In genomic region chr3:72093270-72093669, GRCh38 we compare ENCODE assay signal across 37 cellular contexts.
A peak's percentile ranks its signal among the peaks of the same experiment; 100 is the strongest.
DNase-seq lines count a peak whose midpoint lies in the region; ATAC-seq, FAIRE-seq and TF ChIP-seq lines count a peak whose summit lies in the region.
"Had no signal": no experiment of that assay in that cellular context is flagged by ENCODE, and none has a peak within 500 bp of the region (broad histone marks: within the 10 kb centered on the region; RNA-seq: fewer than 3 reads in every experiment).

No MANE protein-coding gene starts in this region.

- WGBS in K562 (ENCODE audit: insufficient coverage, low coverage, missing lambda C conversion rate): 41% methylated on average over 5 of the region's 5 CpGs

- TF ChIP-seq POLR2A in GM12891 (IDR thresholded peaks at IDR 0.05; ENCODE audit: low read depth, low read length) (no peak), K562 (conservative IDR thresholded peaks at IDR 0.05) (no peak), breast epithelium (IDR thresholded peaks at IDR 0.05) (no peak)

- no TSS peak for BruUV-seq in K562 (replicated peaks; lab: Mats Ljungman, UMichigan)

- no peak for TF ChIP-seq RAD21 in K562 (CRISPR knock-in tag; conservative IDR thresholded peaks at IDR 0.05 in 1 of 2, IDR thresholded peaks at IDR 0.05 in 1 of 2)

- H3K27ac ChIP-seq in K562 (ENCODE audit: extremely low read depth, low read depth, low read length) (no peak overlapping the region), coronary artery (no peak overlapping the region), breast epithelium (no peak overlapping the region)
- H3K27ac ChIP-seq: body of pancreas, psoas muscle, stomach, uterus had no signal

- 0 out of 2 replicates have a peak, but pooled peaks cover 9% of the 10 kb centered on the region for H3K4me1 Mint-ChIP-seq in WTC11
- H3K4me1 Mint-ChIP-seq: CD4-positive, alpha-beta memory T cell had no signal

- in situ Hi-C loops in K562 (cut with MboI): loop anchor here (10.0 kb wide), 1 partner anchor 218 kb away; no protein-coding TSS in a partner anchor

- H3K27ac Mint-ChIP-seq in WTC11: no peak overlapping the region
- H3K27ac Mint-ChIP-seq: activated CD8-positive, alpha-beta memory T cell treated with anti-CD3 and anti-CD28 coated beads, Interleukin-2, amount 10 ng/mL, durations not matched to agents 7 days and 5 days; natural killer cell treated with Interleukin-12 subunit alpha and Interleukin-12 subunit beta and Interleukin-15 and Interleukin-18, amount 100 ng/mL, for 72 hours had no signal

- no peak overlapping the region for H3K9ac ChIP-seq in K562 (ENCODE audit: insufficient read depth in 1 of 2, low read depth in 2 of 2, low read length in 2 of 2)

- H3K27me3 ChIP-seq in K562 (ENCODE audit: control insufficient read depth in 2 of 2, insufficient read depth in 2 of 2, low read length in 2 of 2): no peaks in the 10 kb centered on the region
- no peaks in the 10 kb centered on the region for H3K27me3 ChIP-seq in breast epithelium
- H3K27me3 ChIP-seq: body of pancreas, stomach, uterus had no signal

- H3K9me3 Mint-ChIP-seq in WTC11: no peaks in the 10 kb centered on the region
- H3K9me3 Mint-ChIP-seq: CD4-positive, alpha-beta memory T cell; natural killer cell treated with Interleukin-12 subunit alpha and Interleukin-12 subunit beta and Interleukin-15 and Interleukin-18, amount 100 ng/mL, for 72 hours had no signal

- no peak overlapping the region for H3K4me3 ChIP-seq in K562
- H3K4me3 ChIP-seq in coronary artery: no peak overlapping the region
- H3K4me3 ChIP-seq in breast epithelium: no peak overlapping the region
- H3K4me3 ChIP-seq: body of pancreas, lung, mucosa of descending colon, psoas muscle, stomach, uterus had no signal

- TF ChIP-seq EP300 in K562 (IDR thresholded peaks at IDR 0.05; ENCODE audit: low read length): no peak

- H3K9me1 ChIP-seq in K562 (ENCODE audit: control insufficient read depth, insufficient read depth, low read length): no peaks in the 10 kb centered on the region

- FAIRE-seq in GM12891 (lab: Jason Lieb, UNC): peak; percentile 93
- no peak for FAIRE-seq in K562 (lab: Jason Lieb, UNC)
- FAIRE-seq: D721Med, endothelial cell of umbilical vein, GM18507, H1, HTR-8/SVneo had no signal

- peaks cover 4 to 16% of the 10 kb centered on the region in 2 experiments; a peak in 4 of 5 replicates for H3K4me1 ChIP-seq in K562 (replicated peaks in 1 of 2; ENCODE audit: control insufficient read depth in 2 of 2, insufficient read depth in 2 of 2, low read length in 2 of 2)
- no peaks in the 10 kb centered on the region for H3K4me1 ChIP-seq in breast epithelium
- H3K4me1 ChIP-seq: body of pancreas, psoas muscle, stomach, uterus had no signal

- peaks cover 2% of the 10 kb centered on the region for H3K27me3 Mint-ChIP-seq in WTC11 (ENCODE audit: low read depth)
- H3K27me3 Mint-ChIP-seq: CD4-positive, alpha-beta memory T cell had no signal

- H3K36me3 ChIP-seq in K562 (ENCODE audit: control insufficient read depth, insufficient read depth, low read length) (no peaks in the 10 kb centered on the region), breast epithelium (no peaks in the 10 kb centered on the region)
- H3K36me3 ChIP-seq: stomach, uterus had no signal

- TF ChIP-seq CTCF in K562 (IDR thresholded peaks at IDR 0.05 in 2 of 3, conservative IDR thresholded peaks at IDR 0.05 in 1 of 3; ENCODE audit: insufficient read depth in 2 of 3, low read depth in 1 of 3, low read length in 3 of 3) (no peak), WTC11 (IDR thresholded peaks at IDR 0.05) (no peak), coronary artery (IDR thresholded peaks at IDR 0.05) (no peak), breast epithelium (IDR thresholded peaks at IDR 0.05) (no peak)

- no peaks in the 10 kb centered on the region for H3K79me2 ChIP-seq in K562 (ENCODE audit: control insufficient read depth, insufficient read depth, low read length)

- intact Hi-C loops in K562 (cut with micrococcal nuclease): loop anchor here (5.0 kb wide), 1 partner anchor 216 kb away; no protein-coding TSS in a partner anchor
- intact Hi-C loops in breast epithelium (cut with DNase I; ENCODE audit: low total_unique reads): loop anchor here (5.0 kb wide), 1 partner anchor 604 kb away; no protein-coding TSS in a partner anchor

- POLR2A ChIA-PET in K562 (lab: Yijun Ruan, JAX): interaction anchor here (1.4 kb wide), 1 partner anchor 12 kb away, joined by 3 read pairs; no protein-coding TSS in a partner anchor
- POLR2A ChIA-PET in WTC11 (lab: Charles Lee): no interaction called here

- ATAC-seq in GM19455 (IDR thresholded peaks at IDR 0.05; ENCODE audit: unreplicated experiment) (peak; percentile 67), HG03095 (IDR thresholded peaks at IDR 0.05; ENCODE audit: unreplicated experiment) (peak; percentile 42), K562 (no peak), WTC11 (no peak)
- ATAC-seq: activated CD4-positive, CD25-positive, alpha-beta regulatory T cell treated with anti-CD3 and anti-CD28 coated beads, Interleukin-2, amount 50 U/mL, for 24 hours; activated CD8-positive, alpha-beta memory T cell treated with anti-CD3 and anti-CD28 coated beads, Interleukin-2, amount 10 ng/mL, durations not matched to agents 7 days and 5 days; body of pancreas; mucosa of descending colon; natural killer cell treated with Interleukin-12 subunit alpha and Interleukin-12 subunit beta and Interleukin-15 and Interleukin-18, amount 100 ng/mL, for 72 hours; psoas muscle; sciatic nerve; SK-N-SH treated with all-trans-retinoic acid at 6 μM for 48 hours had no signal

- CTCF ChIA-PET in K562 (lab: Yijun Ruan, JAX; ENCODE audit: low intra/inter-chr PET ratio) (interaction anchor here (0.7 kb wide), 1 partner anchor 97 kb away, joined by 3 read pairs; no protein-coding TSS in a partner anchor), WTC11 (lab: Charles Lee) (interaction anchor here (0.9 to 1.5 kb wide), 4 partner anchors 10 to 163 kb away, joined by 3 to 4 read pairs (median 4); no protein-coding TSS in a partner anchor)

- peak overlapping the region; percentile 19; the same call in 1 of the 2 replicates for H2AFZ ChIP-seq in K562 (ENCODE audit: low read depth, low read length)

- no peak overlapping the region for H3K4me2 ChIP-seq in K562 (ENCODE audit: insufficient read depth, low read length)

- DNase-seq in GM12891 (ENCODE audit: insufficient read length, low spot score): no peak
- no peak for DNase-seq in K562 (ENCODE audit: extremely low read depth in 1 of 4, low spot score in 3 of 4)
- DNase-seq in WTC11 (ENCODE audit: low spot score): no peak
- DNase-seq in HK-2 (ENCODE audit: unreplicated experiment): no peak
- no peak for DNase-seq in coronary artery (ENCODE audit: low spot score)
- no peak for DNase-seq in breast epithelium (ENCODE audit: low spot score in 2 of 2)
- DNase-seq: activated CD4-positive, alpha-beta T cell treated with anti-CD3 and anti-CD28 coated beads, Interleukin-2, amount 50 U/mL, for 4 hours; activated CD8-positive, alpha-beta memory T cell treated with anti-CD3 and anti-CD28 coated beads, Interleukin-2, amount 10 ng/mL, durations not matched to agents 7 days and 5 days; activated T-cell treated with anti-CD3 and anti-CD28 coated beads, Interleukin-2, amount 50 U/mL, for 48 hours; body of pancreas; CD4-positive, alpha-beta memory T cell; cerebellar nuclear complex; DND-41; hippocampal formation; mucosa of descending colon; NCI-H1105 treated with DMSO at 0.1 percent for 48 hours; NCI-H1930; NCI-H526; psoas muscle; Right ventricle myocardium superior; stimulated activated CD4-positive, alpha-beta T cell treated with anti-CD3 and anti-CD28 coated beads, Interleukin-12 subunit alpha, Interleukin-12 subunit beta, amount 100 ng/mL, for 4 hours; stimulated activated CD4-positive, alpha-beta T cell treated with anti-CD3 and anti-CD28 coated beads, Interleukin-2, amount 100 ng/mL, for 48 hours; stomach; T-helper 2 cell; uterus had no signal

- H3K9me3 ChIP-seq in K562 (replicated peaks; ENCODE audit: control insufficient read depth, insufficient read depth, low read depth, low read length) (no peaks in the 10 kb centered on the region), breast epithelium (no peaks in the 10 kb centered on the region)
- H3K9me3 ChIP-seq: body of pancreas, mucosa of descending colon, psoas muscle, stomach, uterus had no signal

- H4K20me1 ChIP-seq in K562 (replicated peaks; ENCODE audit: control insufficient read depth, insufficient read depth, low read length): no peaks in the 10 kb centered on the region

- no peaks in the 10 kb centered on the region; the same call in 1 of the 2 replicates for H3K36me3 Mint-ChIP-seq in WTC11
- H3K36me3 Mint-ChIP-seq: activated CD8-positive, alpha-beta memory T cell treated with anti-CD3 and anti-CD28 coated beads, Interleukin-2, amount 10 ng/mL, durations not matched to agents 7 days and 5 days; CD4-positive, alpha-beta memory T cell; natural killer cell treated with Interleukin-12 subunit alpha and Interleukin-12 subunit beta and Interleukin-15 and Interleukin-18, amount 100 ng/mL, for 72 hours had no signal

- H3K4me3 Mint-ChIP-seq in WTC11: no peak overlapping the region
- H3K4me3 Mint-ChIP-seq: activated CD8-positive, alpha-beta memory T cell treated with anti-CD3 and anti-CD28 coated beads, Interleukin-2, amount 10 ng/mL, durations not matched to agents 7 days and 5 days; CD4-positive, alpha-beta memory T cell; natural killer cell treated with Interleukin-12 subunit alpha and Interleukin-12 subunit beta and Interleukin-15 and Interleukin-18, amount 100 ng/mL, for 72 hours had no signal

TF ChIP-seq in GM12891, 5 proteins besides CTCF, POLR2A, EP300 and RAD21:
- TF ChIP-seq TAF1 (IDR thresholded peaks at IDR 0.05; ENCODE audit: low read depth, low read length) (no peak), POU2F2 (IDR thresholded peaks at IDR 0.05; ENCODE audit: low read depth, low read length) (no peak), POLR2AphosphoS5 (IDR thresholded peaks at IDR 0.05; ENCODE audit: low read depth, low read length) (no peak), SPI1 (IDR thresholded peaks at IDR 0.05; ENCODE audit: low read depth, low read length) (no peak), PAX5 (IDR thresholded peaks at IDR 0.05; ENCODE audit: insufficient read depth, low read length, severe bottlenecking) (no peak)

TF ChIP-seq in WTC11, 78 proteins besides CTCF, POLR2A, EP300 and RAD21 (continues in another document):
- TF ChIP-seq TP53 (CRISPR knock-in tag; IDR thresholded peaks at IDR 0.05) (no peak), TEAD1 (CRISPR knock-in tag; IDR thresholded peaks at IDR 0.05) (no peak), FOXP1 (CRISPR knock-in tag; IDR thresholded peaks at IDR 0.05; ENCODE audit: borderline replicate concordance) (no peak), ZNF416 (CRISPR knock-in tag; IDR thresholded peaks at IDR 0.05) (no peak), JAZF1 (CRISPR knock-in tag; IDR thresholded peaks at IDR 0.05) (no peak), E2F1 (CRISPR knock-in tag; IDR thresholded peaks at IDR 0.05) (no peak)

Comparison
In these comparisons a context has a peak if more than half of its experiments do, and no peak if none do; other contexts are left out.
1. ATAC-seq: peak in GM19455 (single experiment) and HG03095 (single experiment); none in K562 (single experiment) and WTC11 (single experiment).